Comparison of ENCODE assay signal across 1 cellular context in the genomic region with DNA sequence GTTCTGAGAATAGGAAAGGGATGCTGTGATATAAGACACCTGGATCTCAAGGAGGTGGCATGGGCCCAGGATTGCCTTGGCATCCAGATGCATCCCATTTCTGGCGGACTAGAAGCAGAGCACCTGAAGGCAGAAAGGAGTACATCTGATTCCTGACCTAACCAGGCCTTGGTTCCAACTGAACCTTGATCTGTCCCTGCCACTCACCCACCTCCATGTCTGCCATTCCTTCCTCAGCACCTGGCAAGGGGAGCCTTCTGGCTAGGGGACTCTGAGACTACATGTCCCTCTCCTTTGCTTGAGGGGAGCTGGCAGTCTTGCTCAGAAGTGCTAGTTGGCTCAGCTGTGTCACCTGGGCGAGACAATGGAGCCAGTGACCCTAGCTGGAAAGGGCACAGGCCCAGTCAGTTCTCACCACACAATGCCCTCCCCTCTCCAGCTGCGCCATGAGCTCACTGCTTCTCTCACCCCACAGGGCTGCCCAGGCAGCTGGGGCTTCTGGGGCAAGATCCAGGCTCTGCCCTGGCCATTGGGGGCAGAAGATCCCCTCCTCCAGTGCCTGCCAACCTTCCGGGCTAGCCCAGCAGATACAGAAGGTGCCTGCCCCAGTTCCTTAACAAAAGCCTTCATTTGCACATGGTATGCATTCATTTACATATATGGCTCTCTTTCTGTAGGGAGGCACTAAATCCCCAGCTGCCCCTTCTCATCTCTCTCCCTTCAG.
TF ChIP-seq lines count a peak whose summit lies in the region.

No MANE protein-coding gene starts in this region.

TF ChIP-seq in GM23338, 12 proteins besides CTCF, POLR2A, EP300 and RAD21 (continued from another document):
- peak; percentile 61; the same call in 1 of the 2 replicates for TF ChIP-seq ZNF462 (CRISPR knock-in tag; IDR thresholded peaks at IDR 0.05)
- TF ChIP-seq, protein P1, sequence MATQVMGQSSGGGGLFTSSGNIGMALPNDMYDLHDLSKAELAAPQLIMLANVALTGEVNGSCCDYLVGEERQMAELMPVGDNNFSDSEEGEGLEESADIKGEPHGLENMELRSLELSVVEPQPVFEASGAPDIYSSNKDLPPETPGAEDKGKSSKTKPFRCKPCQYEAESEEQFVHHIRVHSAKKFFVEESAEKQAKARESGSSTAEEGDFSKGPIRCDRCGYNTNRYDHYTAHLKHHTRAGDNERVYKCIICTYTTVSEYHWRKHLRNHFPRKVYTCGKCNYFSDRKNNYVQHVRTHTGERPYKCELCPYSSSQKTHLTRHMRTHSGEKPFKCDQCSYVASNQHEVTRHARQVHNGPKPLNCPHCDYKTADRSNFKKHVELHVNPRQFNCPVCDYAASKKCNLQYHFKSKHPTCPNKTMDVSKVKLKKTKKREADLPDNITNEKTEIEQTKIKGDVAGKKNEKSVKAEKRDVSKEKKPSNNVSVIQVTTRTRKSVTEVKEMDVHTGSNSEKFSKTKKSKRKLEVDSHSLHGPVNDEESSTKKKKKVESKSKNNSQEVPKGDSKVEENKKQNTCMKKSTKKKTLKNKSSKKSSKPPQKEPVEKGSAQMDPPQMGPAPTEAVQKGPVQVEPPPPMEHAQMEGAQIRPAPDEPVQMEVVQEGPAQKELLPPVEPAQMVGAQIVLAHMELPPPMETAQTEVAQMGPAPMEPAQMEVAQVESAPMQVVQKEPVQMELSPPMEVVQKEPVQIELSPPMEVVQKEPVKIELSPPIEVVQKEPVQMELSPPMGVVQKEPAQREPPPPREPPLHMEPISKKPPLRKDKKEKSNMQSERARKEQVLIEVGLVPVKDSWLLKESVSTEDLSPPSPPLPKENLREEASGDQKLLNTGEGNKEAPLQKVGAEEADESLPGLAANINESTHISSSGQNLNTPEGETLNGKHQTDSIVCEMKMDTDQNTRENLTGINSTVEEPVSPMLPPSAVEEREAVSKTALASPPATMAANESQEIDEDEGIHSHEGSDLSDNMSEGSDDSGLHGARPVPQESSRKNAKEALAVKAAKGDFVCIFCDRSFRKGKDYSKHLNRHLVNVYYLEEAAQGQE (IDR thresholded peaks at IDR 0.05; ENCODE audit: unreplicated experiment) = no peak
- TF ChIP-seq ZNF114 (CRISPR knock-in tag; IDR thresholded peaks at IDR 0.05) = peak; percentile 18; the same call in 1 of the 2 replicates
- TF ChIP-seq JUNB (IDR thresholded peaks at IDR 0.05; ENCODE audit: unreplicated experiment) = no peak
